Comparison of ENCODE assay signal across 12 cellular contexts in genomic region chr21:41567237-41567636, GRCh38. TPM values are rescaled to one million over a fixed set of nuclear protein-coding genes. Genes with fewer than 3 reads are reported as not detected.
DNase-seq lines count a peak whose midpoint lies in the region; TF ChIP-seq lines count a peak whose summit lies in the region.
"Not testable (repeated sequence)": the region's sequence is repeated elsewhere in the genome, so short reads cannot be mapped to it uniquely, and the experiment has no call there.
"Had no signal": no experiment of that assay in that cellular context is flagged by ENCODE, and none has a peak within 500 bp of the region (broad histone marks: within the 10 kb centered on the region; RNA-seq: fewer than 3 reads in every experiment).

No MANE protein-coding gene starts in this region.

- H3K14ac ChIP-seq in neuronal stem cell (ENCODE audit: low read length), result not testable (repeated sequence)

- peaks cover 15% of the 10 kb centered on the region for H3K27me3 Mint-ChIP-seq in activated naive CD4-positive, alpha-beta T cell treated with anti-CD3 and anti-CD28 coated beads, Interleukin-2, amount 50 U/mL, for 24 hours

- TF ChIP-seq EP300 in esophagus muscularis mucosa (IDR thresholded peaks at IDR 0.05); transverse colon (IDR thresholded peaks at IDR 0.05; ENCODE audit: low read depth): not testable (repeated sequence)

- H2BK15ac ChIP-seq in neuronal stem cell (ENCODE audit: low read length), result not testable (repeated sequence)

- not testable (repeated sequence) for TF ChIP-seq POLR2A in esophagus muscularis mucosa (IDR thresholded peaks at IDR 0.05; ENCODE audit: low read depth); transverse colon (IDR thresholded peaks at IDR 0.05)

- H3K27ac Mint-ChIP-seq in activated naive CD4-positive, alpha-beta T cell treated with anti-CD3 and anti-CD28 coated beads, Interleukin-2, amount 50 U/mL, for 24 hours, result peak overlapping the region; percentile 51

- not testable (repeated sequence) for H2BK12ac ChIP-seq in neuronal stem cell (ENCODE audit: low read length)

- H2AK5ac ChIP-seq in neuronal stem cell (ENCODE audit: low read depth, low read length), result not testable (repeated sequence)

- H4K91ac ChIP-seq in neuronal stem cell (ENCODE audit: low read depth, low read length, poor library complexity), result not testable (repeated sequence)

- H3K23ac ChIP-seq in neuronal stem cell (ENCODE audit: low read depth, low read length, poor library complexity), result peak overlapping the region; percentile 8

- TF ChIP-seq CTCF in VCaP (conservative IDR thresholded peaks at IDR 0.05); esophagus muscularis mucosa (IDR thresholded peaks at IDR 0.05); transverse colon (IDR thresholded peaks at IDR 0.05): not testable (repeated sequence)

- H3K9me3 Mint-ChIP-seq in activated naive CD4-positive, alpha-beta T cell treated with anti-CD3 and anti-CD28 coated beads, Interleukin-2, amount 50 U/mL, for 24 hours, result not testable (repeated sequence)

- H3K18ac ChIP-seq in neuronal stem cell (ENCODE audit: low read length), result not testable (repeated sequence)

- not testable (repeated sequence) for H3K4me3 ChIP-seq in esophagus muscularis mucosa; neuronal stem cell (ENCODE audit: low read length in 2 of 2); transverse colon

- H4K8ac ChIP-seq in neuronal stem cell (ENCODE audit: low read depth, low read length), result not testable (repeated sequence)

- in situ Hi-C loops in transverse colon (cut with MboI; ENCODE audit: low pct_ligation_motif_present in 1 of 4, low pct_unique_long_range_greater_than_20kb in 1 of 4, low sequenced_read_pairs in 3 of 4), result not testable (repeated sequence)

- H3K4me3 Mint-ChIP-seq in activated naive CD4-positive, alpha-beta T cell treated with anti-CD3 and anti-CD28 coated beads, Interleukin-2, amount 50 U/mL, for 24 hours, result not testable (repeated sequence)

- H3K4me2 ChIP-seq in neuronal stem cell (ENCODE audit: insufficient read depth, low read length, poor library complexity, severe bottlenecking), result not testable (repeated sequence)

- peak; percentile 83 for DNase-seq in esophagus muscularis mucosa (ENCODE audit: extremely low spot score)
- not testable (repeated sequence) for DNase-seq in neuronal stem cell (ENCODE audit: low spot score); transverse colon

- not testable (repeated sequence) for H2BK5ac ChIP-seq in neuronal stem cell (ENCODE audit: low read length)

- not testable (repeated sequence) for H3K4me1 Mint-ChIP-seq in activated naive CD4-positive, alpha-beta T cell treated with anti-CD3 and anti-CD28 coated beads, Interleukin-2, amount 50 U/mL, for 24 hours

- not testable (repeated sequence) for H3K4me1 ChIP-seq in esophagus muscularis mucosa; neuronal stem cell (ENCODE audit: control insufficient read depth in 2 of 2, insufficient read depth in 1 of 2, low read depth in 1 of 2, low read length in 2 of 2)
- H3K4me1 ChIP-seq in transverse colon, result peaks cover 9 to 61% (median 25%) of the 10 kb centered on the region in 4 donors

- H3K36me3 ChIP-seq in esophagus muscularis mucosa; neuronal stem cell (replicated peaks in 1 of 2; ENCODE audit: control insufficient read depth in 2 of 2, insufficient read depth in 2 of 2, low read length in 2 of 2); transverse colon: not testable (repeated sequence)

- H3K79me1 ChIP-seq in neuronal stem cell (ENCODE audit: low read depth, low read length), result not testable (repeated sequence)

- H2AFZ ChIP-seq in neuronal stem cell (ENCODE audit: low read length), result not testable (repeated sequence)

- H3K27ac ChIP-seq in VCaP (peak overlapping the region; percentile 94), transverse colon (peak overlapping the region; percentile 75 to 88 (median 84))
- H3K27ac ChIP-seq in esophagus muscularis mucosa (replicated peaks in 1 of 4); neuronal stem cell (replicated peaks; ENCODE audit: low read length): not testable (repeated sequence)

- H3K27me3 ChIP-seq in esophagus muscularis mucosa, result peaks cover 0 to 43% (median 0%) of the 10 kb centered on the region in 4 donors
- H3K27me3 ChIP-seq in neuronal stem cell (ENCODE audit: control insufficient read depth in 3 of 3, insufficient read depth in 3 of 3, low read depth in 1 of 3, low read length in 3 of 3); transverse colon: not testable (repeated sequence)

- H3K9me3 ChIP-seq in esophagus muscularis mucosa, result peaks cover 0 to 13% (median 8%) of the 10 kb centered on the region in 4 donors
- not testable (repeated sequence) for H3K9me3 ChIP-seq in neuronal stem cell (replicated peaks in 1 of 2; ENCODE audit: control insufficient read depth in 2 of 2, insufficient read depth in 1 of 2, low read depth in 1 of 2, low read length in 2 of 2); transverse colon

- not testable (repeated sequence) for H3K4ac ChIP-seq in neuronal stem cell (ENCODE audit: low read length)

- WGBS in esophagus muscularis mucosa, result 83% methylated on average over 2 of the region's 2 CpGs
- WGBS in neuronal stem cell (ENCODE audit: extremely low coverage in 2 of 2, insufficient read length in 2 of 2, insufficient replicate concordance in 1 of 2), 2 donors, result no CpG with 5 or more reads among the region's 2 CpGs
- 85 to 100% methylated on average over 1 to 2 of the region's 2 CpGs for WGBS in transverse colon (ENCODE audit: low coverage in 1 of 2), 2 donors

- intact Hi-C loops in esophagus muscularis mucosa (cut with DNase I); transverse colon (cut with DNase I; ENCODE audit: low total_unique reads): not testable (repeated sequence)

- not testable (repeated sequence) for H3K36me3 Mint-ChIP-seq in activated naive CD4-positive, alpha-beta T cell treated with anti-CD3 and anti-CD28 coated beads, Interleukin-2, amount 50 U/mL, for 24 hours

- H2BK120ac ChIP-seq in neuronal stem cell (ENCODE audit: low read depth, low read length), result not testable (repeated sequence)

- H3K9ac ChIP-seq in neuronal stem cell (ENCODE audit: low read depth, low read length, poor library complexity), result not testable (repeated sequence)

RNA-seq across cellular contexts. Expression of gene TMPRSS2, which starts 59.3 kb away (rescaled TPM):
- total RNA-seq in esophagus muscularis mucosa, result under 1 TPM in 3 of 4 donors, not detected in 1; 0.13 to 0.86 (median 0.42) TPM
- 0.07 TPM for polyA plus RNA-seq in neuronal stem cell (2013, experiment 1 of 2)
- polyA plus RNA-seq in neuronal stem cell (2013, experiment 2 of 2), result 0.07 TPM
- total RNA-seq in transverse colon, result 100 to 1,000 TPM in 3 of 4 donors, 10 to 100 TPM in 1; 65.3 to 557 (median 485) TPM
- total RNA-seq: A673; CD4-positive, alpha-beta memory T cell; CD4-positive, CD25-positive, alpha-beta regulatory T cell; CD8-positive, alpha-beta memory T cell; G401 had no signal
- polyA plus RNA-seq: AG04450; CD14-positive monocyte; CD4-positive, alpha-beta memory T cell; CD4-positive, CD25-positive, alpha-beta regulatory T cell; CD8-positive, alpha-beta memory T cell had no signal

Comparison
In these comparisons a context has a peak if more than half of its experiments do, and no peak if none do; other contexts are left out.
1. RNA of gene TMPRSS2, which starts 59.3 kb away (total RNA-seq): 65.3 to 557 TPM in transverse colon; 0.13 to 0.86 TPM in esophagus muscularis mucosa; every median in the first group is over 10 times any median in the second.